In the genomic region with DNA sequence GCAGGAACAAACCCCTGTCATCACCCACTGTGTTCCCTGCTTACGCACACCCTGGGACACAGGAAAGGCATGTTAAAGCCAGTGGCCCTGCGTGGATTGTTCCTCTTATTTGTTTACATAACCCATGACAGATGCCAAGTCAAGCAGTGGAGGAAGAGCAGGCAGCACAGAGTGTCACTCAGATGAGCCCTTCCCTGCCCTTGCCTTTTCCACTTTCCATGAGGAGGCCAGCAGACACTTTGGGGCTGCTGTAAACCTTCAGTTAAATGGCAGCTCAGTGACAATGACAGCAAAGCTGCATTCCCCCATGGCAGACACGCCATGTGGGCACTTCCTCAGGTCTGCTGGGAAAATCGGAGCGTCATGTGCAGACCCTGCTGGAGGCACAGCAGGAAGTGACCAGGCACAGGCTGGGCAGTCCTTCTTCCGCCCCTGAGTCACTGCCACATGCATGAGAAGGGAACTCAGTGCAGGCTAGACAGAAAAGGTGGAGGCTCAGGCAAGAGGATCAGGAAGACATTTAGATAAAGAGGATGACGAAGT, we compare ENCODE assay signal across 8 cellular contexts.
A peak's percentile ranks its signal among the peaks of the same experiment; 100 is the strongest.
DNase-seq lines count a peak whose midpoint lies in the region; ATAC-seq, FAIRE-seq and TF ChIP-seq lines count a peak whose summit lies in the region.

No MANE protein-coding gene starts in this region.

- H3K27me3 Mint-ChIP-seq in astrocyte (ENCODE audit: low read depth, unreplicated experiment) = no peaks in the 10 kb centered on the region

- peak; percentile 39 for FAIRE-seq in astrocyte (lab: Jason Lieb, UNC)

- H3K9me3 ChIP-seq in astrocyte (ENCODE audit: insufficient read depth, low read depth, low read length) (no peaks in the 10 kb centered on the region), right cardiac atrium (ENCODE audit: control insufficient read depth, low read length) (no peaks in the 10 kb centered on the region), subcutaneous abdominal adipose tissue (ENCODE audit: control insufficient read depth in 5 of 5, low read length in 5 of 5) (no peaks in the 10 kb centered on the region)

- H3K4me3 Mint-ChIP-seq in astrocyte (ENCODE audit: unreplicated experiment) = no peak overlapping the region

- H4K20me1 ChIP-seq in astrocyte (ENCODE audit: insufficient read depth, low read length) = no peaks in the 10 kb centered on the region

- H3K27ac ChIP-seq in astrocyte (ENCODE audit: low read depth, low read length) (peak overlapping the region; percentile 73), right cardiac atrium (ENCODE audit: low read length) (peak overlapping the region; percentile 87), subcutaneous abdominal adipose tissue (ENCODE audit: low read depth, low read length) (peak overlapping the region; percentile 34)

- peaks cover 2% of the 10 kb centered on the region for H3K9me3 Mint-ChIP-seq in astrocyte (ENCODE audit: unreplicated experiment)

- H3K4me3 ChIP-seq in astrocyte (ENCODE audit: insufficient read depth, low read depth, low read length) (no peak overlapping the region), right cardiac atrium (ENCODE audit: low read length) (no peak overlapping the region), subcutaneous abdominal adipose tissue (ENCODE audit: low read depth in 1 of 5, low read length in 5 of 5) (peak overlapping the region in 4 of 5 donors; percentile 5 to 76 (median 34))

- H3K4me2 ChIP-seq in astrocyte (ENCODE audit: low read length) = peak overlapping the region; percentile 56

- WGBS in right cardiac atrium = 50% methylated on average over 7 of the region's 7 CpGs

- H3K36me3 ChIP-seq in astrocyte (ENCODE audit: insufficient read depth, low read length) (no peaks in the 10 kb centered on the region), subcutaneous abdominal adipose tissue (ENCODE audit: control insufficient read depth in 5 of 5, insufficient read depth in 5 of 5, low read length in 5 of 5) (no peaks in the 10 kb centered on the region)

- H3K36me3 Mint-ChIP-seq in astrocyte (ENCODE audit: low read depth, unreplicated experiment) = no peaks in the 10 kb centered on the region

- H3K27me3 ChIP-seq in astrocyte (ENCODE audit: insufficient read depth, low read length) (no peaks in the 10 kb centered on the region), right cardiac atrium (ENCODE audit: control insufficient read depth, insufficient read depth) (no peaks in the 10 kb centered on the region), subcutaneous abdominal adipose tissue (ENCODE audit: control insufficient read depth in 5 of 5, insufficient read depth in 4 of 5, low read length in 5 of 5) (no peaks in the 10 kb centered on the region)

- H3K27ac Mint-ChIP-seq in astrocyte (ENCODE audit: unreplicated experiment) = no peak overlapping the region

- no peak for TF ChIP-seq CTCF in astrocyte (IDR thresholded peaks at IDR 0.05; ENCODE audit: insufficient read depth, low read depth, low read length)

- peaks cover 7% of the 10 kb centered on the region for H3K4me1 ChIP-seq in astrocyte (ENCODE audit: insufficient read depth, low read length)
- peaks cover 6% of the 10 kb centered on the region for H3K4me1 ChIP-seq in right cardiac atrium (ENCODE audit: control insufficient read depth, insufficient read depth, low read length)
- peaks cover 4 to 16% (median 8%) of the 10 kb centered on the region in 5 donors for H3K4me1 ChIP-seq in subcutaneous abdominal adipose tissue (ENCODE audit: control insufficient read depth in 5 of 5, insufficient read depth in 5 of 5, low read length in 5 of 5)

- ATAC-seq in right cardiac atrium = peak; percentile 93 to 97
- ATAC-seq in GM19324 (IDR thresholded peaks at IDR 0.05; ENCODE audit: low FRiP score, unreplicated experiment) = no peak
- no peak for ATAC-seq in HG03571 (IDR thresholded peaks at IDR 0.05; ENCODE audit: unreplicated experiment)

- peak overlapping the region; percentile 68 for H2AFZ ChIP-seq in astrocyte (ENCODE audit: low read depth, low read length)

- H3K9ac ChIP-seq in astrocyte (ENCODE audit: low read length) = peak overlapping the region; percentile 42
- no peak overlapping the region for H3K9ac ChIP-seq in subcutaneous abdominal adipose tissue (ENCODE audit: low read length in 5 of 5)

- DNase-seq in HT1080 (ENCODE audit: low read depth) (peak; percentile 92), astrocyte (ENCODE audit: low read depth) (peak; percentile 49), right cardiac atrium (peak; percentile 78 to 86 (median 79)), NCI-H2171 treated with DMSO at 0.1 percent for 48 hours (lab: John Stamatoyannopoulos, UW) (no peak), DMS79 treated with DMSO at 0.1 percent for 48 hours (lab: John Stamatoyannopoulos, UW) (no peak)

- no peaks in the 10 kb centered on the region for H3K4me1 Mint-ChIP-seq in astrocyte (ENCODE audit: low read depth, unreplicated experiment)

- H3K79me2 ChIP-seq in astrocyte (ENCODE audit: insufficient read depth, low read length) = no peaks in the 10 kb centered on the region

- intact Hi-C loops in right cardiac atrium (cut with DNase I) = no loop called here

Comparison
In these comparisons a context has a peak if more than half of its experiments do, and no peak if none do; other contexts are left out.
1. DNase-seq: peak in HT1080 (single experiment), astrocyte (single experiment) and right cardiac atrium (3 of 3); none in NCI-H2171 treated with DMSO at 0.1 percent for 48 hours (single experiment) and DMS79 treated with DMSO at 0.1 percent for 48 hours (single experiment).
2. H3K27ac ChIP-seq: peak in every context shown above with its lines; median percentile 87 in right cardiac atrium; 73 in astrocyte; 34 in subcutaneous abdominal adipose tissue.
3. H3K4me3 ChIP-seq: peak in subcutaneous abdominal adipose tissue (4 of 5); none in astrocyte (single experiment) and right cardiac atrium (single experiment).
4. ATAC-seq: peak in right cardiac atrium (2 of 2); none in GM19324 (single experiment) and HG03571 (single experiment).